In genomic region chr3:118593277-118593670, GRCh38 we compare ENCODE assay signal across 39 cellular contexts.
"Had no signal": no experiment of that assay in that cellular context is flagged by ENCODE, and none has a peak within 500 bp of the region (broad histone marks: within the 10 kb centered on the region; RNA-seq: fewer than 3 reads in every experiment).

No MANE protein-coding gene starts in this region.

- H3K27ac Mint-ChIP-seq: activated naive CD4-positive, alpha-beta T cell treated with anti-CD3 and anti-CD28 coated beads for 36 hours; activated naive CD4-positive, alpha-beta T cell treated with anti-CD3 and anti-CD28 coated beads, Interleukin-2, amount 10 ng/mL, durations not matched to agents 7 days and 5 days; activated naive CD4-positive, alpha-beta T cell treated with anti-CD3 and anti-CD28 coated beads, Interleukin-2, amount 50 U/mL, for 24 hours; activated naive CD4-positive, alpha-beta T cell treated with anti-CD3 and anti-CD28 coated beads, Interleukin-2, amount 50 U/mL, for 72 hours; activated naive CD8-positive, alpha-beta T cell; activated naive CD8-positive, alpha-beta T cell treated with anti-CD3 and anti-CD28 coated beads for 36 hours; activated naive CD8-positive, alpha-beta T cell treated with anti-CD3 and anti-CD28 coated beads, Interleukin-2, amount 10 ng/mL, durations not matched to agents 7 days and 5 days; activated naive CD8-positive, alpha-beta T cell treated with anti-CD3 and anti-CD28 coated beads, Interleukin-2, amount 50 U/mL, for 24 hours; activated T-cell treated with anti-CD3 and anti-CD28 coated beads, Interleukin-2, amount 50 U/mL, for 24 hours; activated T-cell treated with anti-CD3 and anti-CD28 coated beads, Interleukin-2, amount 50 U/mL, for 72 hours; activated T-helper 1 cell treated with anti-CD3 and anti-CD28 coated beads, Interleukin-12 subunit alpha, Interleukin-12 subunit beta, Interleukin-2, Interleukin-4 antibody, amounts not matched to agents 30 ng/mL and 10 ng/mL and 1 ng/mL, durations not matched to agents 14 hours and 24 hours and 36 hours; activated T-helper 17 cell treated with anti-CD3 and anti-CD28 coated beads, Interleukin-2, amount 50 U/mL, for 72 hours; activated T-helper 2 cell treated with anti-CD3 and anti-CD28 coated beads, Interferon-gamma antibody, Interleukin-2, Interleukin-4, amounts not matched to agents 10 μg/mL and 5 μg/mL and 100 μg/mL, durations not matched to agents 14 hours and 24 hours and 36 hours; brain had no signal

- H3K36me3 ChIP-seq: adrenal gland, ascending aorta, brain microvascular endothelial cell, breast epithelium, cardiac muscle cell had no signal

- FAIRE-seq: astrocyte, bronchial epithelial cell had no signal

- DNase-seq: activated effector memory CD4-positive, alpha-beta T cell treated with anti-CD3 and anti-CD28 coated beads, Interleukin-2, amount 50 U/mL, for 16 hours; activated effector memory CD4-positive, alpha-beta T cell treated with Interleukin-2 at 50 U/mL for 16 hours; activated gamma-delta T cell; activated gamma-delta T cell treated with Interleukin-2 at 50 U/mL for 16 hours; activated naive CD4-positive, alpha-beta T cell; activated naive CD4-positive, alpha-beta T cell treated with anti-CD3 and anti-CD28 coated beads for 36 hours; activated naive CD4-positive, alpha-beta T cell treated with anti-CD3 and anti-CD28 coated beads, Interleukin-2, amount 10 ng/mL, durations not matched to agents 7 days and 5 days; activated naive CD4-positive, alpha-beta T cell treated with anti-CD3 and anti-CD28 coated beads, Interleukin-2, amount 50 U/mL, for 16 hours; activated naive CD4-positive, alpha-beta T cell treated with Interleukin-2 at 50 U/mL for 16 hours; activated naive CD8-positive, alpha-beta T cell treated with anti-CD3 and anti-CD28 coated beads for 36 hours; activated naive CD8-positive, alpha-beta T cell treated with anti-CD3 and anti-CD28 coated beads, Interleukin-2, amount 10 ng/mL, durations not matched to agents 7 days and 5 days; activated naive CD8-positive, alpha-beta T cell treated with anti-CD3 and anti-CD28 coated beads, Interleukin-2, amount 50 U/mL, for 24 hours; activated T-cell treated with anti-CD3 and anti-CD28 coated beads, Interleukin-2, amount 50 U/mL, for 24 hours; activated T-cell treated with anti-CD3 and anti-CD28 coated beads, Interleukin-2, amount 50 U/mL, for 4 hours; activated T-cell treated with anti-CD3 and anti-CD28 coated beads, Interleukin-2, amount 50 U/mL, for 48 hours; activated T-cell treated with anti-CD3 and anti-CD28 coated beads, Interleukin-2, amount 50 U/mL, for 72 hours; adrenal gland; amniotic stem cell; amygdala; anterior cingulate cortex; aorta; body of pancreas; brain microvascular endothelial cell; caudate nucleus; central memory CD4-positive, alpha-beta T cell; cerebellar nuclear complex had no signal

- H3K4me1 Mint-ChIP-seq: activated naive CD4-positive, alpha-beta T cell treated with anti-CD3 and anti-CD28 coated beads, Interleukin-2, amount 10 ng/mL, durations not matched to agents 7 days and 5 days; activated naive CD4-positive, alpha-beta T cell treated with anti-CD3 and anti-CD28 coated beads, Interleukin-2, amount 50 U/mL, for 24 hours; activated naive CD8-positive, alpha-beta T cell treated with anti-CD3 and anti-CD28 coated beads for 36 hours; activated naive CD8-positive, alpha-beta T cell treated with anti-CD3 and anti-CD28 coated beads, Interleukin-2, amount 10 ng/mL, durations not matched to agents 7 days and 5 days; activated naive CD8-positive, alpha-beta T cell treated with anti-CD3 and anti-CD28 coated beads, Interleukin-2, amount 50 U/mL, for 24 hours; activated T-helper 17 cell treated with anti-CD3 and anti-CD28 coated beads, Interleukin-2, amount 50 U/mL, for 72 hours; brain; central memory CD8-positive, alpha-beta T cell had no signal

- H3K4me1 ChIP-seq: adrenal gland, ascending aorta, body of pancreas, breast epithelium had no signal

- H3K4me3 Mint-ChIP-seq: activated naive CD4-positive, alpha-beta T cell treated with anti-CD3 and anti-CD28 coated beads for 36 hours; activated naive CD4-positive, alpha-beta T cell treated with anti-CD3 and anti-CD28 coated beads, Interleukin-2, amount 10 ng/mL, durations not matched to agents 7 days and 5 days; activated naive CD4-positive, alpha-beta T cell treated with anti-CD3 and anti-CD28 coated beads, Interleukin-2, amount 50 U/mL, for 24 hours; activated naive CD8-positive, alpha-beta T cell; activated naive CD8-positive, alpha-beta T cell treated with anti-CD3 and anti-CD28 coated beads for 36 hours; activated naive CD8-positive, alpha-beta T cell treated with anti-CD3 and anti-CD28 coated beads, Interleukin-2, amount 10 ng/mL, durations not matched to agents 7 days and 5 days; activated naive CD8-positive, alpha-beta T cell treated with anti-CD3 and anti-CD28 coated beads, Interleukin-2, amount 50 U/mL, for 24 hours; activated T-cell treated with anti-CD3 and anti-CD28 coated beads, Interleukin-2, amount 50 U/mL, for 24 hours; activated T-cell treated with anti-CD3 and anti-CD28 coated beads, Interleukin-2, amount 50 U/mL, for 4 hours; activated T-cell treated with anti-CD3 and anti-CD28 coated beads, Interleukin-2, amount 50 U/mL, for 72 hours; activated T-helper 1 cell treated with anti-CD3 and anti-CD28 coated beads, Interleukin-12 subunit alpha, Interleukin-12 subunit beta, Interleukin-2, Interleukin-4 antibody, amounts not matched to agents 30 ng/mL and 10 ng/mL and 1 ng/mL, durations not matched to agents 14 hours and 24 hours and 36 hours; activated T-helper 17 cell treated with anti-CD3 and anti-CD28 coated beads, Interleukin-2, amount 50 U/mL, for 72 hours; brain; central memory CD8-positive, alpha-beta T cell had no signal

- H3K27me3 Mint-ChIP-seq: activated naive CD4-positive, alpha-beta T cell treated with anti-CD3 and anti-CD28 coated beads, Interleukin-2, amount 10 ng/mL, durations not matched to agents 7 days and 5 days; activated naive CD8-positive, alpha-beta T cell; activated naive CD8-positive, alpha-beta T cell treated with anti-CD3 and anti-CD28 coated beads for 36 hours; activated naive CD8-positive, alpha-beta T cell treated with anti-CD3 and anti-CD28 coated beads, Interleukin-2, amount 10 ng/mL, durations not matched to agents 7 days and 5 days; activated T-cell treated with anti-CD3 and anti-CD28 coated beads, Interleukin-2, amount 50 U/mL, for 24 hours; activated T-helper 17 cell treated with anti-CD3 and anti-CD28 coated beads, Interleukin-2, amount 50 U/mL, for 72 hours; central memory CD8-positive, alpha-beta T cell had no signal

- H3K27ac ChIP-seq: adrenal gland, ascending aorta, body of pancreas, brain microvascular endothelial cell, breast epithelium, cardiac muscle cell had no signal

- H3K27me3 ChIP-seq: adrenal gland, ascending aorta, body of pancreas, brain microvascular endothelial cell, breast epithelium, cardiac muscle cell had no signal

- H3K9me3 ChIP-seq: adrenal gland, ascending aorta had no signal

- H3K36me3 Mint-ChIP-seq: activated naive CD4-positive, alpha-beta T cell treated with anti-CD3 and anti-CD28 coated beads, Interleukin-2, amount 10 ng/mL, durations not matched to agents 7 days and 5 days; activated naive CD4-positive, alpha-beta T cell treated with anti-CD3 and anti-CD28 coated beads, Interleukin-2, amount 50 U/mL, for 24 hours; activated naive CD4-positive, alpha-beta T cell treated with anti-CD3 and anti-CD28 coated beads, Interleukin-2, amount 50 U/mL, for 72 hours; activated naive CD8-positive, alpha-beta T cell; activated naive CD8-positive, alpha-beta T cell treated with anti-CD3 and anti-CD28 coated beads for 36 hours; activated naive CD8-positive, alpha-beta T cell treated with anti-CD3 and anti-CD28 coated beads, Interleukin-2, amount 10 ng/mL, durations not matched to agents 7 days and 5 days; brain had no signal

- H3K9me3 Mint-ChIP-seq: activated T-helper 17 cell treated with anti-CD3 and anti-CD28 coated beads, Interleukin-2, amount 50 U/mL, for 72 hours had no signal

- H3K4me3 ChIP-seq: adrenal gland, ascending aorta, body of pancreas, breast epithelium, cardiac muscle cell had no signal

- ATAC-seq: activated naive CD4-positive, alpha-beta T cell treated with anti-CD3 and anti-CD28 coated beads, Interleukin-2, amount 50 U/mL, for 72 hours; activated naive CD8-positive, alpha-beta T cell treated with anti-CD3 and anti-CD28 coated beads, Interleukin-2, amount 50 U/mL, for 24 hours; activated T-cell treated with anti-CD3 and anti-CD28 coated beads, Interleukin-2, amount 50 U/mL, for 4 hours; activated T-cell treated with anti-CD3 and anti-CD28 coated beads, Interleukin-2, amount 50 U/mL, for 72 hours; activated T-helper 17 cell treated with anti-CD3 and anti-CD28 coated beads, Interleukin-2, amount 50 U/mL, for 72 hours; body of pancreas had no signal
